In genomic region chr15:74937602-74938371, GRCh38 we compare ENCODE assay signal across 1 cellular context.
TF ChIP-seq lines count a peak whose summit lies in the region.

TSS of gene COX5A (minus strand) at chr15:74938073. CDS start at chr15:74938014, 59 bp downstream.

TF ChIP-seq in K562, 482 proteins besides CTCF, POLR2A, EP300 and RAD21 (continued from another document and continues in another):
- TF ChIP-seq ATF4 (CRISPR knock-in tag; IDR thresholded peaks at IDR 0.05) (no peak), FOXJ3 (CRISPR knock-in tag; IDR thresholded peaks at IDR 0.05) (no peak), DMBX1 (CRISPR knock-in tag; IDR thresholded peaks at IDR 0.05; ENCODE audit: borderline replicate concordance) (0 out of 2 replicates have a peak, but pooled peaks have one; percentile 15), ZSCAN32 (CRISPR knock-in tag; IDR thresholded peaks at IDR 0.05) (no peak), EGR1 (conservative IDR thresholded peaks at IDR 0.05) (peak; percentile 83), MAFK (IDR thresholded peaks at IDR 0.05; ENCODE audit: low read length) (no peak), THAP12 (CRISPR knock-in tag; IDR thresholded peaks at IDR 0.05) (0 out of 2 replicates have a peak, but pooled peaks have one; percentile 8), RBM34 (IDR thresholded peaks at IDR 0.05; ENCODE audit: borderline replicate concordance, insufficient read depth, low read length) (0 out of 2 replicates have a peak, but pooled peaks have one; percentile 72), ZNF12 (CRISPR knock-in tag; IDR thresholded peaks at IDR 0.05) (peak; percentile 76; the same call in 1 of the 2 replicates), ZNF584 (CRISPR knock-in tag; IDR thresholded peaks at IDR 0.05; ENCODE audit: low read depth) (no peak), BACH1 (tag; IDR thresholded peaks at IDR 0.05) (no peak), ZNF146 (CRISPR knock-in tag; IDR thresholded peaks at IDR 0.05; ENCODE audit: unreplicated experiment) (no peak), TAF7 (tag; IDR thresholded peaks at IDR 0.05) (no peak), HNRNPH1 (optimal IDR thresholded peaks at IDR 0.05; ENCODE audit: low read depth, low read length) (no peak), KDM2B (CRISPR knock-in tag; IDR thresholded peaks at IDR 0.05) (no peak), FIP1L1 (IDR thresholded peaks at IDR 0.05; ENCODE audit: low read depth, low read length, poor library complexity, severe bottlenecking) (peak; percentile 98), CREB3L1 (IDR thresholded peaks at IDR 0.05; ENCODE audit: borderline replicate concordance, low read depth) (peak; percentile 69; the same call in 1 of the 2 replicates), ZFP36 (IDR thresholded peaks at IDR 0.05; ENCODE audit: low read depth, low read length, partially characterized antibody) (no peak), PML (IDR thresholded peaks at IDR 0.05; ENCODE audit: low read length) (peak; percentile 51; the same call in 1 of the 2 replicates), ZFPM2 (CRISPR knock-in tag; IDR thresholded peaks at IDR 0.05) (no peak), ATF7 (IDR thresholded peaks at IDR 0.05) (peak; percentile 88), FOSL1 (tag; conservative IDR thresholded peaks at IDR 0.05) (no peak; the same call in 1 of the 2 replicates), DDX20 (tag; IDR thresholded peaks at IDR 0.05; ENCODE audit: low read depth) (no peak), CBX8 (IDR thresholded peaks at IDR 0.05; ENCODE audit: borderline replicate concordance, extremely low read depth, low read depth, low read length, poor library complexity, severe bottlenecking) (no peak), HNRNPK (IDR thresholded peaks at IDR 0.05; ENCODE audit: low read depth, low read length, poor library complexity, severe bottlenecking) (no peak), BRF1 (IDR thresholded peaks at IDR 0.05; ENCODE audit: borderline replicate concordance, extremely low read depth, insufficient read length) (no peak), LEF1 (IDR thresholded peaks at IDR 0.05) (peak; percentile 46; the same call in 1 of the 2 replicates), GABPA (tag; conservative IDR thresholded peaks at IDR 0.05; ENCODE audit: low read depth) (peak; percentile 41), RBFOX2 (IDR thresholded peaks at IDR 0.05; ENCODE audit: low read depth, low read length) (peak; percentile 100), ZNF589 (CRISPR knock-in tag; IDR thresholded peaks at IDR 0.05; ENCODE audit: low read depth) (no peak; the same call in 1 of the 2 replicates), MLX (CRISPR knock-in tag; conservative IDR thresholded peaks at IDR 0.05) (no peak), ESRRB (CRISPR knock-in tag; IDR thresholded peaks at IDR 0.05; ENCODE audit: borderline replicate concordance) (no peak), ZNF511 (CRISPR knock-in tag; IDR thresholded peaks at IDR 0.05) (no peak), MBD2 (IDR thresholded peaks at IDR 0.05; ENCODE audit: borderline replicate concordance, low read depth) (no peak; the same call in 1 of the 2 replicates), HDAC3 (IDR thresholded peaks at IDR 0.05; ENCODE audit: borderline replicate concordance, partially characterized antibody) (no peak)
- TF ChIP-seq, protein P1, sequence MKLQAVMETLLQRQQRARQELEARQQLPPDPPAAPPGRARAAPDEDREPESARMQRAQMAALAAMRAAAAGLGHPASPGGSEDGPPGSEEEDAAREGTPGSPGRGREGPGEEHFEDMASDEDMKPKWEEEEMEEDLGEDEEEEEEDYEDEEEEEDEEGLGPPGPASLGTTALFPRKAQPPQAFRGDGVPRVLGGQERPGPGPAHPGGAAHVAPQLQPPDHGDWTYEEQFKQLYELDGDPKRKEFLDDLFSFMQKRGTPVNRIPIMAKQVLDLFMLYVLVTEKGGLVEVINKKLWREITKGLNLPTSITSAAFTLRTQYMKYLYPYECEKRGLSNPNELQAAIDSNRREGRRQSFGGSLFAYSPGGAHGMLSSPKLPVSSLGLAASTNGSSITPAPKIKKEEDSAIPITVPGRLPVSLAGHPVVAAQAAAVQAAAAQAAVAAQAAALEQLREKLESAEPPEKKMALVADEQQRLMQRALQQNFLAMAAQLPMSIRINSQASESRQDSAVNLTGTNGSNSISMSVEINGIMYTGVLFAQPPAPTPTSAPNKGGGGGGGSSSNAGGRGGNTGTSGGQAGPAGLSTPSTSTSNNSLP (IDR thresholded peaks at IDR 0.05; ENCODE audit: borderline replicate concordance, low read depth, low read length) = 0 out of 2 replicates have a peak, but pooled peaks have one; percentile 32
- TF ChIP-seq, protein P2, sequence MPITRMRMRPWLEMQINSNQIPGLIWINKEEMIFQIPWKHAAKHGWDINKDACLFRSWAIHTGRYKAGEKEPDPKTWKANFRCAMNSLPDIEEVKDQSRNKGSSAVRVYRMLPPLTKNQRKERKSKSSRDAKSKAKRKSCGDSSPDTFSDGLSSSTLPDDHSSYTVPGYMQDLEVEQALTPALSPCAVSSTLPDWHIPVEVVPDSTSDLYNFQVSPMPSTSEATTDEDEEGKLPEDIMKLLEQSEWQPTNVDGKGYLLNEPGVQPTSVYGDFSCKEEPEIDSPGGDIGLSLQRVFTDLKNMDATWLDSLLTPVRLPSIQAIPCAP (CRISPR knock-in tag; IDR thresholded peaks at IDR 0.05; ENCODE audit: borderline replicate concordance) = no peak
- TF ChIP-seq, protein P3, sequence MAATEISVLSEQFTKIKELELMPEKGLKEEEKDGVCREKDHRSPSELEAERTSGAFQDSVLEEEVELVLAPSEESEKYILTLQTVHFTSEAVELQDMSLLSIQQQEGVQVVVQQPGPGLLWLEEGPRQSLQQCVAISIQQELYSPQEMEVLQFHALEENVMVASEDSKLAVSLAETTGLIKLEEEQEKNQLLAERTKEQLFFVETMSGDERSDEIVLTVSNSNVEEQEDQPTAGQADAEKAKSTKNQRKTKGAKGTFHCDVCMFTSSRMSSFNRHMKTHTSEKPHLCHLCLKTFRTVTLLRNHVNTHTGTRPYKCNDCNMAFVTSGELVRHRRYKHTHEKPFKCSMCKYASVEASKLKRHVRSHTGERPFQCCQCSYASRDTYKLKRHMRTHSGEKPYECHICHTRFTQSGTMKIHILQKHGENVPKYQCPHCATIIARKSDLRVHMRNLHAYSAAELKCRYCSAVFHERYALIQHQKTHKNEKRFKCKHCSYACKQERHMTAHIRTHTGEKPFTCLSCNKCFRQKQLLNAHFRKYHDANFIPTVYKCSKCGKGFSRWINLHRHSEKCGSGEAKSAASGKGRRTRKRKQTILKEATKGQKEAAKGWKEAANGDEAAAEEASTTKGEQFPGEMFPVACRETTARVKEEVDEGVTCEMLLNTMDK (IDR thresholded peaks at IDR 0.05; ENCODE audit: borderline replicate concordance, insufficient read depth, low read depth, low read length, poor library complexity, severe bottlenecking) = no peak
- TF ChIP-seq, protein P4, sequence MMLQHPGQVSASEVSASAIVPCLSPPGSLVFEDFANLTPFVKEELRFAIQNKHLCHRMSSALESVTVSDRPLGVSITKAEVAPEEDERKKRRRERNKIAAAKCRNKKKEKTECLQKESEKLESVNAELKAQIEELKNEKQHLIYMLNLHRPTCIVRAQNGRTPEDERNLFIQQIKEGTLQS (IDR thresholded peaks at IDR 0.05) = no peak
- TF ChIP-seq, protein P4 (CRISPR knock-in tag; conservative IDR thresholded peaks at IDR 0.05) = no peak
- TF ChIP-seq, protein P5, sequence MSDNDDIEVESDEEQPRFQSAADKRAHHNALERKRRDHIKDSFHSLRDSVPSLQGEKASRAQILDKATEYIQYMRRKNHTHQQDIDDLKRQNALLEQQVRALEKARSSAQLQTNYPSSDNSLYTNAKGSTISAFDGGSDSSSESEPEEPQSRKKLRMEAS (CRISPR knock-in tag; IDR thresholded peaks at IDR 0.05) = peak; percentile 71
- TF ChIP-seq, protein P6, sequence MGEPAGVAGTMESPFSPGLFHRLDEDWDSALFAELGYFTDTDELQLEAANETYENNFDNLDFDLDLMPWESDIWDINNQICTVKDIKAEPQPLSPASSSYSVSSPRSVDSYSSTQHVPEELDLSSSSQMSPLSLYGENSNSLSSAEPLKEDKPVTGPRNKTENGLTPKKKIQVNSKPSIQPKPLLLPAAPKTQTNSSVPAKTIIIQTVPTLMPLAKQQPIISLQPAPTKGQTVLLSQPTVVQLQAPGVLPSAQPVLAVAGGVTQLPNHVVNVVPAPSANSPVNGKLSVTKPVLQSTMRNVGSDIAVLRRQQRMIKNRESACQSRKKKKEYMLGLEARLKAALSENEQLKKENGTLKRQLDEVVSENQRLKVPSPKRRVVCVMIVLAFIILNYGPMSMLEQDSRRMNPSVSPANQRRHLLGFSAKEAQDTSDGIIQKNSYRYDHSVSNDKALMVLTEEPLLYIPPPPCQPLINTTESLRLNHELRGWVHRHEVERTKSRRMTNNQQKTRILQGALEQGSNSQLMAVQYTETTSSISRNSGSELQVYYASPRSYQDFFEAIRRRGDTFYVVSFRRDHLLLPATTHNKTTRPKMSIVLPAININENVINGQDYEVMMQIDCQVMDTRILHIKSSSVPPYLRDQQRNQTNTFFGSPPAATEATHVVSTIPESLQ (CRISPR knock-in tag; IDR thresholded peaks at IDR 0.05) = peak; percentile 92; the same call in 1 of the 2 replicates
